In the genomic region with DNA sequence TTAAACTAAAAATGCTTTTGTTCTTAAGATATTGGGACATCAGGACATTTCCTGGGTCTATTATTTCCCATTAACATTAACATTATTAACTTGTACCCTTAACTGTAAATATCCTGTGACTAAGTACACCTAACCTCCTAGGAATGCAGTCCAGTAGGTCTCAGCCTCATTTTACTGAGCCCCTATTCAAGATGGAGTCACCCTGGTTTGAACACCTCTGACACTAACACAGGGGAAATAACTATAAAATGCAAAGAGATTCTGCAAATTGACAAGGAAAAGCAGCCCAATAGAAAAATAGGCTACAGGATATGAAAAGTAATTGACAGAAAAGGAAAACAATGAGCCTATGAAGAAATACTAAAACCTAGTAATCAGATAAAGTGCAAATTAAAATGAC, we compare ENCODE assay signal across 2 cellular contexts.
TF ChIP-seq lines count a peak whose summit lies in the region.

No MANE protein-coding gene starts in this region.

TF ChIP-seq in Ishikawa, 13 proteins besides CTCF, POLR2A, EP300 and RAD21:
- TF ChIP-seq, protein P1, sequence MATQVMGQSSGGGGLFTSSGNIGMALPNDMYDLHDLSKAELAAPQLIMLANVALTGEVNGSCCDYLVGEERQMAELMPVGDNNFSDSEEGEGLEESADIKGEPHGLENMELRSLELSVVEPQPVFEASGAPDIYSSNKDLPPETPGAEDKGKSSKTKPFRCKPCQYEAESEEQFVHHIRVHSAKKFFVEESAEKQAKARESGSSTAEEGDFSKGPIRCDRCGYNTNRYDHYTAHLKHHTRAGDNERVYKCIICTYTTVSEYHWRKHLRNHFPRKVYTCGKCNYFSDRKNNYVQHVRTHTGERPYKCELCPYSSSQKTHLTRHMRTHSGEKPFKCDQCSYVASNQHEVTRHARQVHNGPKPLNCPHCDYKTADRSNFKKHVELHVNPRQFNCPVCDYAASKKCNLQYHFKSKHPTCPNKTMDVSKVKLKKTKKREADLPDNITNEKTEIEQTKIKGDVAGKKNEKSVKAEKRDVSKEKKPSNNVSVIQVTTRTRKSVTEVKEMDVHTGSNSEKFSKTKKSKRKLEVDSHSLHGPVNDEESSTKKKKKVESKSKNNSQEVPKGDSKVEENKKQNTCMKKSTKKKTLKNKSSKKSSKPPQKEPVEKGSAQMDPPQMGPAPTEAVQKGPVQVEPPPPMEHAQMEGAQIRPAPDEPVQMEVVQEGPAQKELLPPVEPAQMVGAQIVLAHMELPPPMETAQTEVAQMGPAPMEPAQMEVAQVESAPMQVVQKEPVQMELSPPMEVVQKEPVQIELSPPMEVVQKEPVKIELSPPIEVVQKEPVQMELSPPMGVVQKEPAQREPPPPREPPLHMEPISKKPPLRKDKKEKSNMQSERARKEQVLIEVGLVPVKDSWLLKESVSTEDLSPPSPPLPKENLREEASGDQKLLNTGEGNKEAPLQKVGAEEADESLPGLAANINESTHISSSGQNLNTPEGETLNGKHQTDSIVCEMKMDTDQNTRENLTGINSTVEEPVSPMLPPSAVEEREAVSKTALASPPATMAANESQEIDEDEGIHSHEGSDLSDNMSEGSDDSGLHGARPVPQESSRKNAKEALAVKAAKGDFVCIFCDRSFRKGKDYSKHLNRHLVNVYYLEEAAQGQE (IDR thresholded peaks at IDR 0.05; ENCODE audit: low read depth), result no peak
- TF ChIP-seq, protein P2, sequence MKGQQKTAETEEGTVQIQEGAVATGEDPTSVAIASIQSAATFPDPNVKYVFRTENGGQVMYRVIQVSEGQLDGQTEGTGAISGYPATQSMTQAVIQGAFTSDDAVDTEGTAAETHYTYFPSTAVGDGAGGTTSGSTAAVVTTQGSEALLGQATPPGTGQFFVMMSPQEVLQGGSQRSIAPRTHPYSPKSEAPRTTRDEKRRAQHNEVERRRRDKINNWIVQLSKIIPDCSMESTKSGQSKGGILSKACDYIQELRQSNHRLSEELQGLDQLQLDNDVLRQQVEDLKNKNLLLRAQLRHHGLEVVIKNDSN (IDR thresholded peaks at IDR 0.05), result no peak
- no peak for TF ChIP-seq NFIC (IDR thresholded peaks at IDR 0.05)
- no peak for TF ChIP-seq ZBTB7A (IDR thresholded peaks at IDR 0.05; ENCODE audit: low read depth)
- peak; percentile 46; the same call in 1 of the 2 replicates for TF ChIP-seq TEAD4 (IDR thresholded peaks at IDR 0.05)
- TF ChIP-seq CEBPB (IDR thresholded peaks at IDR 0.05), result no peak
- TF ChIP-seq, protein P3, sequence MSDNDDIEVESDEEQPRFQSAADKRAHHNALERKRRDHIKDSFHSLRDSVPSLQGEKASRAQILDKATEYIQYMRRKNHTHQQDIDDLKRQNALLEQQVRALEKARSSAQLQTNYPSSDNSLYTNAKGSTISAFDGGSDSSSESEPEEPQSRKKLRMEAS (IDR thresholded peaks at IDR 0.05), result no peak
- no peak for TF ChIP-seq TCF12 (IDR thresholded peaks at IDR 0.05; ENCODE audit: low read depth)
- TF ChIP-seq TAF1 (IDR thresholded peaks at IDR 0.05; ENCODE audit: low read depth), result no peak
- no peak for TF ChIP-seq EGR1 (IDR thresholded peaks at IDR 0.05)
- no peak for TF ChIP-seq CREB1 (IDR thresholded peaks at IDR 0.05; ENCODE audit: low read depth)
- TF ChIP-seq FOXM1 (IDR thresholded peaks at IDR 0.05; ENCODE audit: borderline replicate concordance, low read depth), result no peak
- TF ChIP-seq YY1 (IDR thresholded peaks at IDR 0.05; ENCODE audit: low read depth), result peak; percentile 35; the same call in 1 of the 2 replicates
TF ChIP-seq in Ishikawa: peak in this region for 2.

TF ChIP-seq in GM12878, 131 proteins besides CTCF, POLR2A, EP300 and RAD21 (continued from another document):
- TF ChIP-seq, protein P4, sequence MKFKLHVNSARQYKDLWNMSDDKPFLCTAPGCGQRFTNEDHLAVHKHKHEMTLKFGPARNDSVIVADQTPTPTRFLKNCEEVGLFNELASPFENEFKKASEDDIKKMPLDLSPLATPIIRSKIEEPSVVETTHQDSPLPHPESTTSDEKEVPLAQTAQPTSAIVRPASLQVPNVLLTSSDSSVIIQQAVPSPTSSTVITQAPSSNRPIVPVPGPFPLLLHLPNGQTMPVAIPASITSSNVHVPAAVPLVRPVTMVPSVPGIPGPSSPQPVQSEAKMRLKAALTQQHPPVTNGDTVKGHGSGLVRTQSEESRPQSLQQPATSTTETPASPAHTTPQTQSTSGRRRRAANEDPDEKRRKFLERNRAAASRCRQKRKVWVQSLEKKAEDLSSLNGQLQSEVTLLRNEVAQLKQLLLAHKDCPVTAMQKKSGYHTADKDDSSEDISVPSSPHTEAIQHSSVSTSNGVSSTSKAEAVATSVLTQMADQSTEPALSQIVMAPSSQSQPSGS (IDR thresholded peaks at IDR 0.05; ENCODE audit: low read length), result no peak
- TF ChIP-seq NR2C2 (IDR thresholded peaks at IDR 0.05; ENCODE audit: borderline replicate concordance, control insufficient read depth, insufficient read length, low read depth) (no peak), MEF2B (IDR thresholded peaks at IDR 0.05; ENCODE audit: partially characterized antibody, poor library complexity, severe bottlenecking) (no peak), STAT3 (IDR thresholded peaks at IDR 0.05; ENCODE audit: low read depth, low read length) (no peak), ZBED1 (IDR thresholded peaks at IDR 0.05; ENCODE audit: borderline replicate concordance) (no peak), RCOR1 (conservative IDR thresholded peaks at IDR 0.05; ENCODE audit: low read depth, low read length) (no peak), DPF2 (IDR thresholded peaks at IDR 0.05) (no peak), RFX5 (IDR thresholded peaks at IDR 0.05; ENCODE audit: low read depth, low read length) (no peak), SP1 (IDR thresholded peaks at IDR 0.05; ENCODE audit: low read depth, low read length) (no peak), EED (IDR thresholded peaks at IDR 0.05; ENCODE audit: low read depth) (no peak), KAT2A (conservative IDR thresholded peaks at IDR 0.05; ENCODE audit: control insufficient read depth, low read depth, low read length) (no peak), PAX8 (IDR thresholded peaks at IDR 0.05) (no peak)
- TF ChIP-seq, protein P5, sequence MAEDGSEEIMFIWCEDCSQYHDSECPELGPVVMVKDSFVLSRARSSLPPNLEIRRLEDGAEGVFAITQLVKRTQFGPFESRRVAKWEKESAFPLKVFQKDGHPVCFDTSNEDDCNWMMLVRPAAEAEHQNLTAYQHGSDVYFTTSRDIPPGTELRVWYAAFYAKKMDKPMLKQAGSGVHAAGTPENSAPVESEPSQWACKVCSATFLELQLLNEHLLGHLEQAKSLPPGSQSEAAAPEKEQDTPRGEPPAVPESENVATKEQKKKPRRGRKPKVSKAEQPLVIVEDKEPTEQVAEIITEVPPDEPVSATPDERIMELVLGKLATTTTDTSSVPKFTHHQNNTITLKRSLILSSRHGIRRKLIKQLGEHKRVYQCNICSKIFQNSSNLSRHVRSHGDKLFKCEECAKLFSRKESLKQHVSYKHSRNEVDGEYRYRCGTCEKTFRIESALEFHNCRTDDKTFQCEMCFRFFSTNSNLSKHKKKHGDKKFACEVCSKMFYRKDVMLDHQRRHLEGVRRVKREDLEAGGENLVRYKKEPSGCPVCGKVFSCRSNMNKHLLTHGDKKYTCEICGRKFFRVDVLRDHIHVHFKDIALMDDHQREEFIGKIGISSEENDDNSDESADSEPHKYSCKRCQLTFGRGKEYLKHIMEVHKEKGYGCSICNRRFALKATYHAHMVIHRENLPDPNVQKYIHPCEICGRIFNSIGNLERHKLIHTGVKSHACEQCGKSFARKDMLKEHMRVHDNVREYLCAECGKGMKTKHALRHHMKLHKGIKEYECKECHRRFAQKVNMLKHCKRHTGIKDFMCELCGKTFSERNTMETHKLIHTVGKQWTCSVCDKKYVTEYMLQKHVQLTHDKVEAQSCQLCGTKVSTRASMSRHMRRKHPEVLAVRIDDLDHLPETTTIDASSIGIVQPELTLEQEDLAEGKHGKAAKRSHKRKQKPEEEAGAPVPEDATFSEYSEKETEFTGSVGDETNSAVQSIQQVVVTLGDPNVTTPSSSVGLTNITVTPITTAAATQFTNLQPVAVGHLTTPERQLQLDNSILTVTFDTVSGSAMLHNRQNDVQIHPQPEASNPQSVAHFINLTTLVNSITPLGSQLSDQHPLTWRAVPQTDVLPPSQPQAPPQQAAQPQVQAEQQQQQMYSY (CRISPR knock-in tag; IDR thresholded peaks at IDR 0.05), result no peak
- TF ChIP-seq, protein P6, sequence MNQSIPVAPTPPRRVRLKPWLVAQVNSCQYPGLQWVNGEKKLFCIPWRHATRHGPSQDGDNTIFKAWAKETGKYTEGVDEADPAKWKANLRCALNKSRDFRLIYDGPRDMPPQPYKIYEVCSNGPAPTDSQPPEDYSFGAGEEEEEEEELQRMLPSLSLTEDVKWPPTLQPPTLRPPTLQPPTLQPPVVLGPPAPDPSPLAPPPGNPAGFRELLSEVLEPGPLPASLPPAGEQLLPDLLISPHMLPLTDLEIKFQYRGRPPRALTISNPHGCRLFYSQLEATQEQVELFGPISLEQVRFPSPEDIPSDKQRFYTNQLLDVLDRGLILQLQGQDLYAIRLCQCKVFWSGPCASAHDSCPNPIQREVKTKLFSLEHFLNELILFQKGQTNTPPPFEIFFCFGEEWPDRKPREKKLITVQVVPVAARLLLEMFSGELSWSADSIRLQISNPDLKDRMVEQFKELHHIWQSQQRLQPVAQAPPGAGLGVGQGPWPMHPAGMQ (IDR thresholded peaks at IDR 0.05; ENCODE audit: borderline replicate concordance), result no peak
